In the genomic region with DNA sequence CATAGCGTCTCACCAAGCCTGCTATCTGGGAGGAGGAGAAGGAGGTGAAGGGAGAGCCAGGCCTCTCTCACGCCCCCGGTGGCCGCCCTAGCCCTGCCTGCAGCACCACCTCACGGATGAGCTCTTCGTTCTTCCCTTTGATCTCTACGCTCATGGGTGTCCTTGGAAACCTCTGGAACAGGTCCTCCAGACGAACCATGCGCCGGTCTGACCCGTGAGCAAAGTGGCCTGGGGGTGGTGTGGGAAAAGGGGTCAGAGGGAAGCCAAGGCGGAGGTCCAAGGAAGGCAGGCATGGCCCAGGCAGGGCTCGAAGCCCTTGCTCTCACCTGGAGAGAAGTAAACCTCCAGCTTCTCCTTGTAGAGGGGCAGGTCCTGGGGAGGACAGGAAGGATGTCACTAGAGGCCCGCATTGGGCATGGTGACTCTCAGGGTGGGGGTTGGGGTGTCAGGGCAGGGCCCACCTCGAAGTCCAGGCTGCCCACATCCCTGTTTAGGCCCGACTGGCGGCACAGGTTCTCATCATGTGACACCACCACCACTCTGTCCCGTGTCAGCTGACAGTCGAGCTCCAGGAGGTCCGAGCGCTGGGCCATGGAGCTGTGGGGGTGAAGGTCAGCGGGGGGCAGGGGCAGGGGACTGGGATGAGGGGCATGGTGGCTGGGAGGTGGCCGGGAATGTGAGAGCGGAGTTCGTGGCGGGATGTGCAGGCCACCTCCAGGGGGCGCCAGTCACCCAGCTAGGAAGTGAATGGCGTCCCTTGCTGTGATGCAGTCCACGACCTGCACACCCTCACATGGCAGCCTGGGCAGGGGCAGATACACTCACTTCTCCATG, we compare ENCODE assay signal across 8 cellular contexts. TPM values are rescaled to one million over a fixed set of nuclear protein-coding genes. Genes with fewer than 3 reads are reported as not detected.
A peak's percentile ranks its signal among the peaks of the same experiment; 100 is the strongest.
DNase-seq lines count a peak whose midpoint lies in the region; ATAC-seq and TF ChIP-seq lines count a peak whose summit lies in the region.

No MANE protein-coding gene starts in this region.

- H3K27ac Mint-ChIP-seq in activated CD8-positive, alpha-beta memory T cell treated with anti-CD3 and anti-CD28 coated beads, Interleukin-2, amount 10 ng/mL, durations not matched to agents 7 days and 5 days: no peak overlapping the region

- no peaks in the 10 kb centered on the region for H3K27me3 Mint-ChIP-seq in activated CD8-positive, alpha-beta memory T cell treated with anti-CD3 and anti-CD28 coated beads, Interleukin-2, amount 10 ng/mL, durations not matched to agents 7 days and 5 days

- intact Hi-C loops in esophagus muscularis mucosa (cut with DNase I): no loop called here
- intact Hi-C loops in ovary (cut with DNase I): no loop called here

- DNase-seq in GDM1 (lab: John Stamatoyannopoulos, UW) (peak; percentile 24), NB4 (ENCODE audit: low read depth) (peak; percentile 80), esophagus muscularis mucosa (ENCODE audit: extremely low spot score) (no peak), ovary (peak; percentile 46 to 72 (median 62)), SIG-M5 (lab: John Stamatoyannopoulos, UW) (no peak)
- DNase-seq in activated CD8-positive, alpha-beta memory T cell treated with anti-CD3 and anti-CD28 coated beads, Interleukin-2, amount 10 ng/mL, durations not matched to agents 7 days and 5 days: peak; percentile 75

- H3K27ac ChIP-seq in esophagus muscularis mucosa (replicated peaks in 1 of 4) (no peak overlapping the region), ovary (no peak overlapping the region)

- ATAC-seq in activated CD8-positive, alpha-beta memory T cell treated with anti-CD3 and anti-CD28 coated beads, Interleukin-2, amount 10 ng/mL, durations not matched to agents 7 days and 5 days: peak; percentile 70
- ATAC-seq in HG03439 (IDR thresholded peaks at IDR 0.05; ENCODE audit: unreplicated experiment) (no peak), GM21737 (IDR thresholded peaks at IDR 0.05; ENCODE audit: unreplicated experiment) (no peak)

- H3K27me3 ChIP-seq in esophagus muscularis mucosa (no peaks in the 10 kb centered on the region), ovary (no peaks in the 10 kb centered on the region)

- CTCF ChIA-PET in activated CD8-positive, alpha-beta memory T cell treated with anti-CD3 and anti-CD28 coated beads, Interleukin-2, amount 10 ng/mL, durations not matched to agents 7 days and 5 days (lab: Charles Lee): interaction anchor here (0.8 to 4.9 kb wide), 28 partner anchors 8 to 516 kb away, joined by 3 to 44 read pairs (median 4); partner anchors contain the start of genes DCTPP1, MAPK3 and TBX6

- no peak overlapping the region for H3K4me3 Mint-ChIP-seq in activated CD8-positive, alpha-beta memory T cell treated with anti-CD3 and anti-CD28 coated beads, Interleukin-2, amount 10 ng/mL, durations not matched to agents 7 days and 5 days

- 84% methylated on average over 24 of the region's 29 CpGs for WGBS in esophagus muscularis mucosa
- WGBS in ovary, 3 donors: 67 to 69% (median 68%) methylated on average over 29 of the region's 29 CpGs

- peaks cover 5% of the 10 kb centered on the region for H3K36me3 Mint-ChIP-seq in activated CD8-positive, alpha-beta memory T cell treated with anti-CD3 and anti-CD28 coated beads, Interleukin-2, amount 10 ng/mL, durations not matched to agents 7 days and 5 days

- TF ChIP-seq CTCF in NB4 (IDR thresholded peaks at IDR 0.05; ENCODE audit: low read depth, low read length): peak; percentile 74
- TF ChIP-seq CTCF in esophagus muscularis mucosa (IDR thresholded peaks at IDR 0.05): peak; percentile 48 to 76 (median 58)
- peak in 1 of 3 donors; percentile 61 for TF ChIP-seq CTCF in ovary (IDR thresholded peaks at IDR 0.05)

- H3K4me1 Mint-ChIP-seq in activated CD8-positive, alpha-beta memory T cell treated with anti-CD3 and anti-CD28 coated beads, Interleukin-2, amount 10 ng/mL, durations not matched to agents 7 days and 5 days: peaks cover 11% of the 10 kb centered on the region

- no peak for TF ChIP-seq EP300 in esophagus muscularis mucosa (IDR thresholded peaks at IDR 0.05)
- no peak for TF ChIP-seq EP300 in ovary (IDR thresholded peaks at IDR 0.05)

- peaks cover 27 to 100% (median 92%) of the 10 kb centered on the region in 4 donors for H3K36me3 ChIP-seq in esophagus muscularis mucosa
- H3K36me3 ChIP-seq in ovary: no peaks in the 10 kb centered on the region

- H3K4me1 ChIP-seq in esophagus muscularis mucosa (peaks cover 6 to 10% (median 8%) of the 10 kb centered on the region in 4 donors), ovary (ENCODE audit: insufficient read depth) (no peaks in the 10 kb centered on the region)

- H3K4me3 ChIP-seq in NB4 (ENCODE audit: low read depth, low read length): no peak overlapping the region
- H3K4me3 ChIP-seq in esophagus muscularis mucosa: no peak overlapping the region
- no peak overlapping the region for H3K4me3 ChIP-seq in ovary

- TF ChIP-seq POLR2A in NB4 (IDR thresholded peaks at IDR 0.05; ENCODE audit: extremely low read depth, insufficient read length) (no peak), esophagus muscularis mucosa (IDR thresholded peaks at IDR 0.05; ENCODE audit: low read depth) (no peak), ovary (IDR thresholded peaks at IDR 0.05) (no peak)

- H3K9me3 ChIP-seq in esophagus muscularis mucosa (no peaks in the 10 kb centered on the region), ovary (no peaks in the 10 kb centered on the region)

- no peaks in the 10 kb centered on the region for H3K9me3 Mint-ChIP-seq in activated CD8-positive, alpha-beta memory T cell treated with anti-CD3 and anti-CD28 coated beads, Interleukin-2, amount 10 ng/mL, durations not matched to agents 7 days and 5 days (ENCODE audit: low read depth)

RNA-seq across cellular contexts. Expression of gene GDPD3, which starts 0.9 kb away (rescaled TPM):
- 10 to 100 TPM in 1 of 2 experiments, 1 to 10 TPM in 1; 8.1 to 19.5 TPM for total RNA-seq in activated CD8-positive, alpha-beta memory T cell treated with anti-CD3 and anti-CD28 coated beads, Interleukin-2, amount 10 ng/mL, durations not matched to agents 7 days and 5 days
- 1 to 10 TPM in 3 of 4 donors, under 1 TPM in 1; 0.66 to 3.7 (median 2.2) TPM for total RNA-seq in esophagus muscularis mucosa
- total RNA-seq in ovary: 1 to 10 TPM; 2.6 to 7.5 (median 4.6) TPM
- 1 to 10 TPM; 3.7 to 4.4 TPM for polyA plus RNA-seq in ovary

RNA-seq across cellular contexts. Expression of gene MAPK3, which starts 10.6 kb away (rescaled TPM):
- total RNA-seq in activated CD8-positive, alpha-beta memory T cell treated with anti-CD3 and anti-CD28 coated beads, Interleukin-2, amount 10 ng/mL, durations not matched to agents 7 days and 5 days: 10 to 100 TPM; 67.1 to 95.1 TPM
- total RNA-seq in esophagus muscularis mucosa (10 to 100 TPM; 40.4 to 70.8 (median 56.9) TPM), ovary (100 to 1,000 TPM in 5 of 7 donors, 10 to 100 TPM in 2; 41.7 to 136 (median 115) TPM)
- 100 to 1,000 TPM; 116 to 171 TPM for polyA plus RNA-seq in ovary

RNA-seq across cellular contexts. Expression of gene YPEL3, which starts 16.4 kb away (rescaled TPM):
- 10 to 100 TPM; 47.2 to 47.8 TPM for total RNA-seq in activated CD8-positive, alpha-beta memory T cell treated with anti-CD3 and anti-CD28 coated beads, Interleukin-2, amount 10 ng/mL, durations not matched to agents 7 days and 5 days
- total RNA-seq in esophagus muscularis mucosa: 100 to 1,000 TPM in 3 of 4 donors, 10 to 100 TPM in 1; 72.7 to 222 (median 154) TPM
- total RNA-seq in ovary: 10 to 100 TPM; 12.7 to 94.9 (median 63.1) TPM
- 100 to 1,000 TPM in 1 of 2 donors, 10 to 100 TPM in 1; 30.2 to 134 TPM for polyA plus RNA-seq in ovary

RNA-seq across cellular contexts. Expression of gene TBX6, which starts 20.7 kb away (rescaled TPM):
- total RNA-seq in activated CD8-positive, alpha-beta memory T cell treated with anti-CD3 and anti-CD28 coated beads, Interleukin-2, amount 10 ng/mL, durations not matched to agents 7 days and 5 days: 1 to 10 TPM; 2.0 to 2.9 TPM
- total RNA-seq in esophagus muscularis mucosa (1 to 10 TPM in 1 of 4 donors, under 1 TPM in 3; 0.42 to 1.3 (median 0.67) TPM), ovary (1 to 10 TPM in 3 of 7 donors, under 1 TPM in 4; 0.23 to 1.5 (median 0.75) TPM)
- polyA plus RNA-seq in ovary: 1 to 10 TPM in 1 of 2 donors, under 1 TPM in 1; 0.08 to 1.1 TPM

RNA-seq across cellular contexts. Expression of gene PPP4C, which starts 36.6 kb away (rescaled TPM):
- 100 to 1,000 TPM; 149 to 161 TPM for total RNA-seq in activated CD8-positive, alpha-beta memory T cell treated with anti-CD3 and anti-CD28 coated beads, Interleukin-2, amount 10 ng/mL, durations not matched to agents 7 days and 5 days
- total RNA-seq in esophagus muscularis mucosa (10 to 100 TPM; 43.6 to 61.3 (median 51.5) TPM), ovary (10 to 100 TPM; 21.9 to 55.8 (median 49.1) TPM)
- 10 to 100 TPM; 13.7 to 58.8 TPM for polyA plus RNA-seq in ovary

Comparison
In these comparisons a context has a peak if more than half of its experiments do, and no peak if none do; other contexts are left out.
1. DNase-seq: peak in GDM1 (single experiment), NB4 (single experiment), activated CD8-positive, alpha-beta memory T cell treated with anti-CD3 and anti-CD28 coated beads, Interleukin-2, amount 10 ng/mL, durations not matched to agents 7 days and 5 days (single experiment) and ovary (5 of 5); none in esophagus muscularis mucosa (single experiment) and SIG-M5 (single experiment).